In genomic region chr11:238346-238745, GRCh38 we compare ENCODE assay signal across 7 cellular contexts. TPM values are rescaled to one million over a fixed set of nuclear protein-coding genes. Genes with fewer than 3 reads are reported as not detected.
DNase-seq lines count a peak whose midpoint lies in the region; TF ChIP-seq lines count a peak whose summit lies in the region.
"Not testable (repeated sequence)": the region's sequence is repeated elsewhere in the genome, so short reads cannot be mapped to it uniquely, and the experiment has no call there.
"Had no signal": no experiment of that assay in that cellular context is flagged by ENCODE, and none has a peak within 500 bp of the region (broad histone marks: within the 10 kb centered on the region; RNA-seq: fewer than 3 reads in every experiment).

No MANE protein-coding gene starts in this region.

- H3K27ac Mint-ChIP-seq in activated T-helper 2 cell treated with anti-CD3 and anti-CD28 coated beads, Interferon-gamma antibody, Interleukin-2, Interleukin-4, amounts not matched to agents 10 μg/mL and 5 μg/mL and 100 μg/mL, durations not matched to agents 14 hours and 24 hours and 36 hours, result peak overlapping the region; percentile 22
- H3K27ac Mint-ChIP-seq in neural crest cell (ENCODE audit: unreplicated experiment), result not testable (repeated sequence)

- peak overlapping the region; percentile 92 for H3K9ac ChIP-seq in SK-N-MC (ENCODE audit: insufficient read length)

- H3K4me3 Mint-ChIP-seq in activated T-helper 2 cell treated with anti-CD3 and anti-CD28 coated beads, Interferon-gamma antibody, Interleukin-2, Interleukin-4, amounts not matched to agents 10 μg/mL and 5 μg/mL and 100 μg/mL, durations not matched to agents 14 hours and 24 hours and 36 hours (ENCODE audit: low read depth), result peak overlapping the region; percentile 96
- peak overlapping the region; percentile 95 for H3K4me3 Mint-ChIP-seq in neural crest cell

- peak overlapping the region; percentile 84; the same call in 1 of the 2 replicates for H3K4me3 ChIP-seq in HAP-1
- peak overlapping the region; percentile 78; the same call in 1 of the 2 replicates for H3K4me3 ChIP-seq in SK-N-MC
- H3K4me3 ChIP-seq in fibroblast of pulmonary artery (replicated peaks; ENCODE audit: low read depth, low read length), result peak overlapping the region; percentile 5

- TF ChIP-seq CTCF in fibroblast of pulmonary artery (IDR thresholded peaks at IDR 0.05; ENCODE audit: low read length, missing control alignments); neural crest cell (conservative IDR thresholded peaks at IDR 0.05): not testable (repeated sequence)

- intact Hi-C loops in activated T-helper 2 cell treated with anti-CD3 and anti-CD28 coated beads, Interferon-gamma antibody, Interleukin-2, Interleukin-4, amounts not matched to agents 10 μg/mL and 5 μg/mL and 100 μg/mL, durations not matched to agents 14 hours and 24 hours and 36 hours (cut with micrococcal nuclease), result not testable (repeated sequence)

- peaks cover 49% of the 10 kb centered on the region for H3K36me3 Mint-ChIP-seq in activated T-helper 2 cell treated with anti-CD3 and anti-CD28 coated beads, Interferon-gamma antibody, Interleukin-2, Interleukin-4, amounts not matched to agents 10 μg/mL and 5 μg/mL and 100 μg/mL, durations not matched to agents 14 hours and 24 hours and 36 hours (ENCODE audit: low read depth)
- H3K36me3 Mint-ChIP-seq in neural crest cell (ENCODE audit: low read depth), result not testable (repeated sequence)

- H3K4me1 ChIP-seq in HAP-1, result not testable (repeated sequence)

- in situ Hi-C loops in HAP-1 (cut with MboI; ENCODE audit: low sequenced_read_pairs), result not testable (repeated sequence)

- not testable (repeated sequence) for H3K27me3 ChIP-seq in HAP-1 (ENCODE audit: low read depth)

- not testable (repeated sequence) for DNase-seq in HAP-1 (ENCODE audit: low spot score in 2 of 2); SK-N-MC (ENCODE audit: low read depth, low spot score); activated T-helper 2 cell treated with anti-CD3 and anti-CD28 coated beads, Interferon-gamma antibody, Interleukin-2, Interleukin-4, amounts not matched to agents 10 μg/mL and 5 μg/mL and 100 μg/mL, durations not matched to agents 14 hours and 24 hours and 36 hours (ENCODE audit: low spot score); fibroblast of pulmonary artery (ENCODE audit: low read depth); neural crest cell (ENCODE audit: low read depth, low spot score)

- H3K4me1 Mint-ChIP-seq in activated T-helper 2 cell treated with anti-CD3 and anti-CD28 coated beads, Interferon-gamma antibody, Interleukin-2, Interleukin-4, amounts not matched to agents 10 μg/mL and 5 μg/mL and 100 μg/mL, durations not matched to agents 14 hours and 24 hours and 36 hours (ENCODE audit: low read depth), result peaks cover 58% of the 10 kb centered on the region
- peaks cover 26% of the 10 kb centered on the region for H3K4me1 Mint-ChIP-seq in neural crest cell

- H3K27me3 Mint-ChIP-seq in activated T-helper 2 cell treated with anti-CD3 and anti-CD28 coated beads, Interferon-gamma antibody, Interleukin-2, Interleukin-4, amounts not matched to agents 10 μg/mL and 5 μg/mL and 100 μg/mL, durations not matched to agents 14 hours and 24 hours and 36 hours (ENCODE audit: low read depth); neural crest cell (ENCODE audit: low read depth): not testable (repeated sequence)

- H3K36me3 ChIP-seq in HAP-1 (replicated peaks) (peaks cover 38% of the 10 kb centered on the region), SK-N-MC (ENCODE audit: insufficient read depth, low read length) (peaks cover 38% of the 10 kb centered on the region)

- H3K27ac ChIP-seq in SK-N-MC, result not testable (repeated sequence)

- H3K9me3 Mint-ChIP-seq in activated T-helper 2 cell treated with anti-CD3 and anti-CD28 coated beads, Interferon-gamma antibody, Interleukin-2, Interleukin-4, amounts not matched to agents 10 μg/mL and 5 μg/mL and 100 μg/mL, durations not matched to agents 14 hours and 24 hours and 36 hours; neural crest cell: not testable (repeated sequence)

- not testable (repeated sequence) for H3K9me3 ChIP-seq in HAP-1; SK-N-MC (ENCODE audit: low read depth, low read length)

RNA-seq across cellular contexts. Expression of gene PSMD13, which starts 1.6 kb away (rescaled TPM):
- total RNA-seq in activated T-helper 2 cell treated with anti-CD3 and anti-CD28 coated beads, Interferon-gamma antibody, Interleukin-2, Interleukin-4, amounts not matched to agents 10 μg/mL and 5 μg/mL and 100 μg/mL, durations not matched to agents 14 hours and 24 hours and 36 hours, result 255 and 258 TPM in 2 replicates
- total RNA-seq in neural crest cell, result 136 and 146 TPM in 2 replicates

RNA-seq across cellular contexts. Expression of gene SIRT3, which starts 2.2 kb away (rescaled TPM):
- total RNA-seq in activated T-helper 2 cell treated with anti-CD3 and anti-CD28 coated beads, Interferon-gamma antibody, Interleukin-2, Interleukin-4, amounts not matched to agents 10 μg/mL and 5 μg/mL and 100 μg/mL, durations not matched to agents 14 hours and 24 hours and 36 hours, result 17.0 and 17.3 TPM in 2 replicates
- 23.3 and 24.0 TPM in 2 replicates for total RNA-seq in neural crest cell

RNA-seq across cellular contexts. Expression of gene RIC8A, which starts 30.8 kb away (rescaled TPM):
- total RNA-seq in activated T-helper 2 cell treated with anti-CD3 and anti-CD28 coated beads, Interferon-gamma antibody, Interleukin-2, Interleukin-4, amounts not matched to agents 10 μg/mL and 5 μg/mL and 100 μg/mL, durations not matched to agents 14 hours and 24 hours and 36 hours, result 109 and 110 TPM in 2 replicates
- total RNA-seq in neural crest cell, result 115 and 122 TPM in 2 replicates

RNA-seq across cellular contexts. Expression of gene BET1L, which starts 31.1 kb away (rescaled TPM):
- total RNA-seq in activated T-helper 2 cell treated with anti-CD3 and anti-CD28 coated beads, Interferon-gamma antibody, Interleukin-2, Interleukin-4, amounts not matched to agents 10 μg/mL and 5 μg/mL and 100 μg/mL, durations not matched to agents 14 hours and 24 hours and 36 hours, result 43.7 and 46.3 TPM in 2 replicates
- total RNA-seq in neural crest cell, result 41.3 and 44.3 TPM in 2 replicates

RNA-seq across cellular contexts. Expression of gene NLRP6, which starts 39.9 kb away (rescaled TPM):
- total RNA-seq in activated T-helper 2 cell treated with anti-CD3 and anti-CD28 coated beads, Interferon-gamma antibody, Interleukin-2, Interleukin-4, amounts not matched to agents 10 μg/mL and 5 μg/mL and 100 μg/mL, durations not matched to agents 14 hours and 24 hours and 36 hours, result 0.97 and 1.1 TPM in 2 replicates
- not detected in 2 replicates for total RNA-seq in neural crest cell
- total RNA-seq: ascending aorta, M059J had no signal

Comparison
In these comparisons a context has a peak if more than half of its experiments do, and no peak if none do; other contexts are left out.
1. H3K4me3 ChIP-seq: peak in every context shown above with its lines; median percentile 84 in HAP-1; 78 in SK-N-MC; 5 in fibroblast of pulmonary artery.